In genomic region chr12:28253175-28253641, GRCh38 we compare ENCODE assay signal across 9 cellular contexts.
A peak's percentile ranks its signal among the peaks of the same experiment; 100 is the strongest.
DNase-seq lines count a peak whose midpoint lies in the region; ATAC-seq and TF ChIP-seq lines count a peak whose summit lies in the region.
"Had no signal": no experiment of that assay in that cellular context is flagged by ENCODE, and none has a peak within 500 bp of the region (broad histone marks: within the 10 kb centered on the region; RNA-seq: fewer than 3 reads in every experiment).

No MANE protein-coding gene starts in this region.

- peak overlapping the region; percentile 74 for H3K4me3 Mint-ChIP-seq in activated T-helper 1 cell treated with anti-CD3 and anti-CD28 coated beads, Interleukin-12 subunit alpha, Interleukin-12 subunit beta, Interleukin-2, Interleukin-4 antibody, amounts not matched to agents 30 ng/mL and 10 ng/mL and 1 ng/mL, durations not matched to agents 14 hours and 24 hours and 36 hours

- peaks cover 5% of the 10 kb centered on the region for H3K36me3 Mint-ChIP-seq in activated T-helper 1 cell treated with anti-CD3 and anti-CD28 coated beads, Interleukin-12 subunit alpha, Interleukin-12 subunit beta, Interleukin-2, Interleukin-4 antibody, amounts not matched to agents 30 ng/mL and 10 ng/mL and 1 ng/mL, durations not matched to agents 14 hours and 24 hours and 36 hours (ENCODE audit: low read depth)

- peak; percentile 18 for DNase-seq in activated T-helper 1 cell treated with anti-CD3 and anti-CD28 coated beads, Interleukin-12 subunit alpha, Interleukin-12 subunit beta, Interleukin-2, Interleukin-4 antibody, amounts not matched to agents 30 ng/mL and 10 ng/mL and 1 ng/mL, durations not matched to agents 14 hours and 24 hours and 36 hours (ENCODE audit: low spot score)
- peak; percentile 12 to 44 for DNase-seq in stimulated activated CD4-positive, alpha-beta T cell treated with anti-CD3 and anti-CD28 coated beads, Interleukin-4, amount 100 ng/mL, for 48 hours (ENCODE audit: low read depth in 2 of 2)
- DNase-seq in A673 (ENCODE audit: low spot score) (no peak), Right ventricle myocardium inferior (ENCODE audit: missing footprints) (no peak), SJCRH30 (no peak), psoas muscle (no peak)

- no peaks in the 10 kb centered on the region for H3K27me3 ChIP-seq in A673 (replicated peaks; ENCODE audit: insufficient read depth, low read depth, low read length, poor library complexity)
- H3K27me3 ChIP-seq in SJCRH30: no peaks in the 10 kb centered on the region
- no peaks in the 10 kb centered on the region for H3K27me3 ChIP-seq in psoas muscle (ENCODE audit: insufficient read depth in 3 of 3, low read length in 2 of 3)

- TF ChIP-seq CTCF in A673 (conservative IDR thresholded peaks at IDR 0.05; ENCODE audit: low read depth, low read length) (no peak), psoas muscle (IDR thresholded peaks at IDR 0.05) (no peak)

- H3K4me1 ChIP-seq in A673 (ENCODE audit: insufficient read depth, low read length, poor library complexity, severe bottlenecking): no peaks in the 10 kb centered on the region
- no peaks in the 10 kb centered on the region for H3K4me1 ChIP-seq in SJCRH30
- no peaks in the 10 kb centered on the region for H3K4me1 ChIP-seq in psoas muscle

- no peaks in the 10 kb centered on the region for H3K9me3 Mint-ChIP-seq in activated T-helper 1 cell treated with anti-CD3 and anti-CD28 coated beads, Interleukin-12 subunit alpha, Interleukin-12 subunit beta, Interleukin-2, Interleukin-4 antibody, amounts not matched to agents 30 ng/mL and 10 ng/mL and 1 ng/mL, durations not matched to agents 14 hours and 24 hours and 36 hours

- H3K9me3 ChIP-seq in A673 (ENCODE audit: low read depth, low read length, poor library complexity, severe bottlenecking) (no peaks in the 10 kb centered on the region), SJCRH30 (replicated peaks) (no peaks in the 10 kb centered on the region), psoas muscle (no peaks in the 10 kb centered on the region)

- ATAC-seq in GM19395 (IDR thresholded peaks at IDR 0.05; ENCODE audit: unreplicated experiment): peak; percentile 97
- peak; percentile 91 for ATAC-seq in HG03280 (IDR thresholded peaks at IDR 0.05; ENCODE audit: unreplicated experiment)
- ATAC-seq in Right ventricle myocardium inferior: no peak
- no peak for ATAC-seq in psoas muscle
- ATAC-seq: Panc1 had no signal

- 86 to 90% (median 87%) methylated on average over 3 of the region's 3 CpGs for WGBS in psoas muscle, 3 donors

- POLR2A ChIA-PET in A673 (lab: Charles Lee; ENCODE audit: low non-redundant PET): no interaction called here

- BruUV-seq in A673 (replicated peaks; lab: Mats Ljungman, UMichigan): no TSS peak

- H3K4me3 ChIP-seq in A673 (ENCODE audit: low read depth, low read length, poor library complexity, severe bottlenecking) (no peak overlapping the region), SJCRH30 (no peak overlapping the region), psoas muscle (no peak overlapping the region)

- peak overlapping the region; percentile 97 for H3K27ac Mint-ChIP-seq in activated T-helper 1 cell treated with anti-CD3 and anti-CD28 coated beads, Interleukin-12 subunit alpha, Interleukin-12 subunit beta, Interleukin-2, Interleukin-4 antibody, amounts not matched to agents 30 ng/mL and 10 ng/mL and 1 ng/mL, durations not matched to agents 14 hours and 24 hours and 36 hours

- H3K36me3 ChIP-seq in A673 (ENCODE audit: insufficient read depth, low read length, poor library complexity, severe bottlenecking): no peaks in the 10 kb centered on the region
- peaks cover 2% of the 10 kb centered on the region; the same call in 1 of the 2 replicates for H3K36me3 ChIP-seq in SJCRH30
- H3K36me3 ChIP-seq in psoas muscle (ENCODE audit: insufficient read depth in 1 of 2, low read depth in 1 of 2): no peaks in the 10 kb centered on the region

- no peak overlapping the region for H3K27ac ChIP-seq in A673 (ENCODE audit: low read depth, low read length, poor library complexity, severe bottlenecking)
- no peak overlapping the region for H3K27ac ChIP-seq in SJCRH30
- H3K27ac ChIP-seq in psoas muscle: no peak overlapping the region

- intact Hi-C loops in activated T-helper 1 cell treated with anti-CD3 and anti-CD28 coated beads, Interleukin-12 subunit alpha, Interleukin-12 subunit beta, Interleukin-2, Interleukin-4 antibody, amounts not matched to agents 30 ng/mL and 10 ng/mL and 1 ng/mL, durations not matched to agents 14 hours and 24 hours and 36 hours (cut with micrococcal nuclease): loop anchor here (1.0 to 5.0 kb wide), 14 partner anchors 13 to 1314 kb away; partner anchors contain the start of genes CCDC91 and FGFR1OP2
- intact Hi-C loops in A673 (cut with micrococcal nuclease; ENCODE audit: unreplicated experiment) (no loop called here), Right ventricle myocardium inferior (cut with DNase I) (no loop called here), psoas muscle (cut with DNase I) (no loop called here)

- CTCF ChIA-PET in A673 (lab: Charles Lee): no interaction called here

- peaks cover 48% of the 10 kb centered on the region for H3K4me1 Mint-ChIP-seq in activated T-helper 1 cell treated with anti-CD3 and anti-CD28 coated beads, Interleukin-12 subunit alpha, Interleukin-12 subunit beta, Interleukin-2, Interleukin-4 antibody, amounts not matched to agents 30 ng/mL and 10 ng/mL and 1 ng/mL, durations not matched to agents 14 hours and 24 hours and 36 hours (ENCODE audit: low read depth)

- H3K27me3 Mint-ChIP-seq in activated T-helper 1 cell treated with anti-CD3 and anti-CD28 coated beads, Interleukin-12 subunit alpha, Interleukin-12 subunit beta, Interleukin-2, Interleukin-4 antibody, amounts not matched to agents 30 ng/mL and 10 ng/mL and 1 ng/mL, durations not matched to agents 14 hours and 24 hours and 36 hours (ENCODE audit: insufficient read depth): no peaks in the 10 kb centered on the region

Comparison
In these comparisons a context has a peak if more than half of its experiments do, and no peak if none do; other contexts are left out.
1. ATAC-seq: peak in GM19395 (single experiment) and HG03280 (single experiment); none in Right ventricle myocardium inferior (single experiment) and psoas muscle (0 of 4).
2. DNase-seq: peak in activated T-helper 1 cell treated with anti-CD3 and anti-CD28 coated beads, Interleukin-12 subunit alpha, Interleukin-12 subunit beta, Interleukin-2, Interleukin-4 antibody, amounts not matched to agents 30 ng/mL and 10 ng/mL and 1 ng/mL, durations not matched to agents 14 hours and 24 hours and 36 hours (single experiment) and stimulated activated CD4-positive, alpha-beta T cell treated with anti-CD3 and anti-CD28 coated beads, Interleukin-4, amount 100 ng/mL, for 48 hours (2 of 2); none in A673 (single experiment), Right ventricle myocardium inferior (single experiment), SJCRH30 (0 of 2) and psoas muscle (0 of 2).